8 cellular contexts compared by ENCODE assay signal in genomic region chr1:32291708-32292508, GRCh38. TPM values are rescaled to one million over a fixed set of nuclear protein-coding genes. Genes with fewer than 3 reads are reported as not detected.
DNase-seq lines count a peak whose midpoint lies in the region; ATAC-seq lines count a peak whose summit lies in the region.

Gene HDAC1, plus strand, starts transcription at chr1:32292083. Its CDS starts 87 bp downstream, at chr1:32292170.

- H3K4me3 ChIP-seq in HUES48 (ENCODE audit: low read depth, low read length) (peak within 1 kb of the TSS; percentile 95), NT2/D1 (ENCODE audit: insufficient read length, low read depth) (peak within 1 kb of the TSS; percentile 100), endocrine pancreas (ENCODE audit: control insufficient read depth, insufficient read depth, low read length) (peak within 1 kb of the TSS; percentile 66), mesendoderm (ENCODE audit: low read length) (peak within 1 kb of the TSS; percentile 93)

- H4K8ac ChIP-seq in mesendoderm (ENCODE audit: low read depth, low read length), result peak within 1 kb of the TSS; percentile 100

- no peaks in the 10 kb centered on the region for H3K27me3 ChIP-seq in HUES48 (ENCODE audit: control insufficient read depth, insufficient read depth, low read length)
- H3K27me3 ChIP-seq in NT2/D1 (ENCODE audit: insufficient read depth, insufficient read length), result no peaks in the 10 kb centered on the region
- no peaks in the 10 kb centered on the region for H3K27me3 ChIP-seq in endocrine pancreas (ENCODE audit: control insufficient read depth, insufficient read depth, low read length)
- H3K27me3 ChIP-seq in mesendoderm (ENCODE audit: insufficient read depth, low read length, poor library complexity), result no peaks in the 10 kb centered on the region

- H3K4me1 ChIP-seq in HUES48 (ENCODE audit: control insufficient read depth, insufficient read depth, low read length) (peaks cover 6% of the 10 kb centered on the region; the same call in 1 of the 2 replicates), NT2/D1 (ENCODE audit: insufficient read depth, insufficient read length) (peaks cover 14% of the 10 kb centered on the region), endocrine pancreas (ENCODE audit: control insufficient read depth, insufficient read depth, low read length) (peaks cover 3% of the 10 kb centered on the region), mesendoderm (ENCODE audit: control insufficient read depth, low read depth, low read length) (no peaks in the 10 kb centered on the region)

- H3K27ac Mint-ChIP-seq in activated CD8-positive, alpha-beta memory T cell treated with anti-CD3 and anti-CD28 coated beads, Interleukin-2, amount 10 ng/mL, durations not matched to agents 7 days and 5 days, result peak within 1 kb of the TSS; percentile 98

- in situ Hi-C loops in Caki2 (cut with HindIII; ENCODE audit: low pct_unique_long_range_greater_than_20kb, low sequenced_read_pairs), result no loop called here

- H3K79me1 ChIP-seq in mesendoderm (ENCODE audit: low read length), result peaks cover 9% of the 10 kb centered on the region

- H4K5ac ChIP-seq in mesendoderm (ENCODE audit: low read length), result peak within 1 kb of the TSS; percentile 87

- H2BK120ac ChIP-seq in mesendoderm (ENCODE audit: low read depth, low read length), result no peak within 1 kb of the TSS

- WGBS in mesendoderm (ENCODE audit: extremely low coverage, insufficient coverage, low lambda C conversion rate), result no CpG with 5 or more reads among the region's 64 CpGs

- peak within 1 kb of the TSS; percentile 89 for H3K4ac ChIP-seq in mesendoderm (ENCODE audit: low read depth, low read length)

- peak within 1 kb of the TSS; percentile 59 for H2BK15ac ChIP-seq in mesendoderm (replicated peaks; ENCODE audit: low read depth)

- H3K56ac ChIP-seq in mesendoderm (ENCODE audit: low read length), result peak within 1 kb of the TSS; percentile 97

- peak within 1 kb of the TSS; percentile 49 for H2AK5ac ChIP-seq in mesendoderm (ENCODE audit: low read length)

- H3K4me3 Mint-ChIP-seq in activated CD8-positive, alpha-beta memory T cell treated with anti-CD3 and anti-CD28 coated beads, Interleukin-2, amount 10 ng/mL, durations not matched to agents 7 days and 5 days, result peak within 1 kb of the TSS; percentile 99

- peaks cover 22% of the 10 kb centered on the region for H3K36me3 Mint-ChIP-seq in activated CD8-positive, alpha-beta memory T cell treated with anti-CD3 and anti-CD28 coated beads, Interleukin-2, amount 10 ng/mL, durations not matched to agents 7 days and 5 days

- H3K23ac ChIP-seq in mesendoderm (ENCODE audit: low read length), result peak within 1 kb of the TSS; percentile 45

- peak within 1 kb of the TSS; percentile 82 for H3K4me2 ChIP-seq in mesendoderm (ENCODE audit: low read length)

- H3K79me2 ChIP-seq in mesendoderm (ENCODE audit: control insufficient read depth, insufficient read depth, low read length), result peaks cover 4% of the 10 kb centered on the region

- no peaks in the 10 kb centered on the region for H3K27me3 Mint-ChIP-seq in activated CD8-positive, alpha-beta memory T cell treated with anti-CD3 and anti-CD28 coated beads, Interleukin-2, amount 10 ng/mL, durations not matched to agents 7 days and 5 days

- no peaks in the 10 kb centered on the region for H3K9me3 Mint-ChIP-seq in activated CD8-positive, alpha-beta memory T cell treated with anti-CD3 and anti-CD28 coated beads, Interleukin-2, amount 10 ng/mL, durations not matched to agents 7 days and 5 days (ENCODE audit: low read depth)

- H3K4me1 Mint-ChIP-seq in activated CD8-positive, alpha-beta memory T cell treated with anti-CD3 and anti-CD28 coated beads, Interleukin-2, amount 10 ng/mL, durations not matched to agents 7 days and 5 days, result peaks cover 49% of the 10 kb centered on the region

- H3K9ac ChIP-seq in HUES48 (ENCODE audit: low read depth, low read length) (peak within 1 kb of the TSS; percentile 74), NT2/D1 (ENCODE audit: insufficient read length, low read depth) (peak within 1 kb of the TSS; percentile 98), endocrine pancreas (ENCODE audit: control insufficient read depth, insufficient read depth, low read length) (peak within 1 kb of the TSS; percentile 99), mesendoderm (ENCODE audit: low read length) (peak within 1 kb of the TSS; percentile 90)

- H3K27ac ChIP-seq in HUES48 (ENCODE audit: low read depth, low read length), result peak within 1 kb of the TSS; percentile 54
- peak within 1 kb of the TSS; percentile 66 for H3K27ac ChIP-seq in mesendoderm (ENCODE audit: low read depth, low read length)

- ATAC-seq in GM21390 (IDR thresholded peaks at IDR 0.05; ENCODE audit: unreplicated experiment), result peak; percentile 98
- peak; percentile 99 for ATAC-seq in activated CD8-positive, alpha-beta memory T cell treated with anti-CD3 and anti-CD28 coated beads, Interleukin-2, amount 10 ng/mL, durations not matched to agents 7 days and 5 days

- H3K18ac ChIP-seq in mesendoderm (ENCODE audit: low read length), result peak within 1 kb of the TSS; percentile 70

- H3K36me3 ChIP-seq in HUES48 (ENCODE audit: control insufficient read depth, insufficient read depth, low read length) (peaks cover 4% of the 10 kb centered on the region; the same call in 1 of the 2 replicates), NT2/D1 (ENCODE audit: insufficient read depth, insufficient read length, low read length) (peaks cover 21% of the 10 kb centered on the region), endocrine pancreas (ENCODE audit: control insufficient read depth, insufficient read depth, low read length) (no peaks in the 10 kb centered on the region), mesendoderm (ENCODE audit: control insufficient read depth, insufficient read depth, low read length) (no peaks in the 10 kb centered on the region)

- CTCF ChIA-PET in activated CD8-positive, alpha-beta memory T cell treated with anti-CD3 and anti-CD28 coated beads, Interleukin-2, amount 10 ng/mL, durations not matched to agents 7 days and 5 days (lab: Charles Lee), result interaction anchor here (0.5 to 4.2 kb wide), 21 partner anchors 12 to 336 kb away, joined by 3 to 21 read pairs (median 4); partner anchors contain the start of genes LCK, MARCKSL1 and TXLNA

- DNase-seq in Caki2 (ENCODE audit: low read depth) (peak; percentile 97), NT2/D1 (ENCODE audit: low read depth, low spot score) (peak; percentile 88), mesendoderm (peak; percentile 93)
- peak; percentile 98 for DNase-seq in activated CD8-positive, alpha-beta memory T cell treated with anti-CD3 and anti-CD28 coated beads, Interleukin-2, amount 10 ng/mL, durations not matched to agents 7 days and 5 days
- DNase-seq in stimulated activated CD8-positive, alpha-beta memory T cell treated with anti-CD3 and anti-CD28 coated beads, Interleukin-12 subunit alpha, Interleukin-12 subunit beta, amount 100 ng/mL, for 4 hours (ENCODE audit: low read depth), result peak; percentile 94

- H3K9me3 ChIP-seq in HUES48 (ENCODE audit: control insufficient read depth, insufficient read depth, low read length) (no peaks in the 10 kb centered on the region), NT2/D1 (ENCODE audit: insufficient read depth, low read length) (no peaks in the 10 kb centered on the region), endocrine pancreas (ENCODE audit: control insufficient read depth, low read length) (no peaks in the 10 kb centered on the region)

- peak within 1 kb of the TSS; percentile 50 for H2BK5ac ChIP-seq in mesendoderm (ENCODE audit: low read length)

RNA-seq across cellular contexts. Expression of gene HDAC1, which starts in this region (rescaled TPM):
- 104 and 107 TPM in 2 replicates for total RNA-seq in Caki2 (2014; rRNA removed; shearing (Covaris generic); ENCODE audit: low replicate concordance)
- total RNA-seq in activated CD8-positive, alpha-beta memory T cell treated with anti-CD3 and anti-CD28 coated beads, Interleukin-2, amount 10 ng/mL, durations not matched to agents 7 days and 5 days, result 100 to 1,000 TPM; 183 to 189 TPM
- 53.0 TPM for polyA plus RNA-seq in mesendoderm (2013, experiment 1 of 2)
- 51.7 TPM for polyA plus RNA-seq in mesendoderm (2013, experiment 2 of 2)

Comparison
In these comparisons a context has a peak if more than half of its experiments do, and no peak if none do; other contexts are left out.
1. Peak in every context shown above with its lines: DNase-seq, ATAC-seq, H3K4me3 ChIP-seq and H3K27ac ChIP-seq.